Comparison of ENCODE assay signal across 19 cellular contexts in genomic region chr9:100442072-100442471, GRCh38. TPM values are rescaled to one million over a fixed set of nuclear protein-coding genes. Genes with fewer than 3 reads are reported as not detected.
"Had no signal": no experiment of that assay in that cellular context is flagged by ENCODE, and none has a peak within 500 bp of the region (broad histone marks: within the 10 kb centered on the region; RNA-seq: fewer than 3 reads in every experiment).

No MANE protein-coding gene starts in this region.

- H3K36me3 ChIP-seq: right lobe of liver had no signal

- H3K27ac Mint-ChIP-seq: activated T-cell treated with anti-CD3 and anti-CD28 coated beads, Interleukin-2, amount 50 U/mL, for 72 hours; brain; dendritic cell treated with granulocyte-macrophage colony-stimulating factor and Interleukin-4, amounts not matched to agents 40 ng/mL and 50 ng/mL, for 4 days; effector memory CD8-positive, alpha-beta T cell; natural killer cell; T-helper 1 cell treated with Interleukin-12 subunit alpha and Interleukin-12 subunit beta and Interleukin-4 antibody, amounts not matched to agents 30 μg/mL and 1 μg/mL, for 36 hours had no signal

- ATAC-seq: activated naive CD4-positive, alpha-beta T cell treated with anti-CD3 and anti-CD28 coated beads, Interleukin-2, amount 50 U/mL, for 72 hours; activated T-cell treated with anti-CD3 and anti-CD28 coated beads, Interleukin-2, amount 50 U/mL, for 72 hours; effector memory CD8-positive, alpha-beta T cell; left lobe of liver; natural killer cell; psoas muscle; right lobe of liver; stimulated activated naive CD8-positive, alpha-beta T cell treated with anti-CD3 and anti-CD28 coated beads, Interleukin-15, Interleukin-2, amounts not matched to agents 100 U/mL and 50 U/mL, for 24 hours had no signal

- H3K4me3 Mint-ChIP-seq: activated T-cell treated with anti-CD3 and anti-CD28 coated beads, Interleukin-2, amount 50 U/mL, for 72 hours; brain; central memory CD8-positive, alpha-beta T cell; dendritic cell treated with granulocyte-macrophage colony-stimulating factor and Interleukin-4, amounts not matched to agents 40 ng/mL and 50 ng/mL, for 4 days; effector memory CD8-positive, alpha-beta T cell; natural killer cell; T-helper 1 cell treated with Interleukin-12 subunit alpha and Interleukin-12 subunit beta and Interleukin-4 antibody, amounts not matched to agents 30 μg/mL and 1 μg/mL, for 36 hours had no signal

- H3K27me3 ChIP-seq: right lobe of liver, upper lobe of left lung had no signal

- H3K9me3 ChIP-seq: psoas muscle, right lobe of liver, upper lobe of left lung had no signal

- H3K27ac ChIP-seq: psoas muscle, right lobe of liver, upper lobe of left lung had no signal

- DNase-seq: activated CD4-positive, alpha-beta T cell treated with anti-CD3 and anti-CD28 coated beads for 4 hours; activated CD8-positive, alpha-beta memory T cell treated with anti-CD3 and anti-CD28 coated beads, Interleukin-2, amount 50 U/mL, for 48 hours; activated gamma-delta T cell; activated T-cell treated with anti-CD3 and anti-CD28 coated beads, Interleukin-2, amount 50 U/mL, for 72 hours; amniotic stem cell; effector memory CD8-positive, alpha-beta T cell; natural killer cell; occipital lobe; psoas muscle; right lobe of liver; stimulated activated naive CD8-positive, alpha-beta T cell treated with anti-CD3 and anti-CD28 coated beads, Interleukin-15, Interleukin-2, amounts not matched to agents 100 U/mL and 50 U/mL, for 24 hours; upper lobe of left lung had no signal

- H3K36me3 Mint-ChIP-seq: natural killer cell had no signal

- H3K9me3 Mint-ChIP-seq: activated naive CD4-positive, alpha-beta T cell treated with anti-CD3 and anti-CD28 coated beads, Interleukin-2, amount 50 U/mL, for 72 hours; activated T-cell treated with anti-CD3 and anti-CD28 coated beads, Interleukin-2, amount 50 U/mL, for 72 hours; brain; central memory CD8-positive, alpha-beta T cell; dendritic cell treated with granulocyte-macrophage colony-stimulating factor and Interleukin-4, amounts not matched to agents 40 ng/mL and 50 ng/mL, for 4 days; effector memory CD8-positive, alpha-beta T cell; natural killer cell; T-helper 1 cell treated with Interleukin-12 subunit alpha and Interleukin-12 subunit beta and Interleukin-4 antibody, amounts not matched to agents 30 μg/mL and 1 μg/mL, for 36 hours had no signal

- H3K27me3 Mint-ChIP-seq: brain; central memory CD8-positive, alpha-beta T cell; dendritic cell treated with granulocyte-macrophage colony-stimulating factor and Interleukin-4, amounts not matched to agents 40 ng/mL and 50 ng/mL, for 4 days; effector memory CD8-positive, alpha-beta T cell had no signal

- FAIRE-seq: keratinocyte had no signal

- H3K4me3 ChIP-seq: psoas muscle, right lobe of liver, upper lobe of left lung had no signal

RNA-seq across cellular contexts. Expression of gene TMEFF1, which starts 30.9 kb away (rescaled TPM):
- polyA plus RNA-seq: keratinocyte had no signal
